In the genomic region with DNA sequence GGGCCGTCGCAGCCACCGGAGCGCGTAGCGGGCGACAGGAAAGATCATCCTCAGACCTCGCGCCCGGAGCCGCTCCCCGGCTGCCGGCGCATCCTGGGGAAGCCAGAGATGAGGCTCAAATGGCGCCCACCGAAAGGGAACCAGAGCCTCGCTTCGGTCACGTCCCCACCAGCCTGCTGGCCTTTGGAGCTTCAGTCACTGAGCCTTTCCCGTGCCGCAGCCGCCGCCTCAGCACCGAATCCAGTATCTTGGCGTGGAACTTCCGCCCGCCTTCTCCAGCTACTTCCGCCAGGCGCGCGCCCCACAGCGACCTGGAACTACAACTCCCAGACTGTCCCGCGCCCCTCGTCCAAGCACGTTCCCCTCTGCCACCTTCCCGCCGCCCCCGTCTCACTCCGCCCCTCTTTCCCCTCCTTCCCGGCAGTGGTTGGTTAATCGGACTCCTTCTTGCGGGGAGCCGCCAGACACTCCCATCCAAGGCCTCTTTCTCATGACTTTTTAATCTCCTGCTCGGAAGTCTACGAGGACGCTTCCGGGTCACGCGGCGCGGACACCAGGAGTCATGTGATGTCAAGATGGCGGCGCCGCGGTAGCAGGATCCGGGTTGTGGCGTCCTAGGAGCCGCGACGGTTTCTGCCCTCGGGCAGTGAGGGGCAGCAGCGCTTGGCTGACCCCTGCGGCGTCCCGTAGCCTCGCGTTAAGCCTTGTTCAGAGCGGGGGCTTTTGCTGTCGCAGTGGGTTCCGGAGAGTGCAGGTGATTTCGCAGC, we compare ENCODE assay signal across 7 cellular contexts. TPM values are rescaled to one million over a fixed set of nuclear protein-coding genes. Genes with fewer than 3 reads are reported as not detected.
DNase-seq lines count a peak whose midpoint lies in the region; ATAC-seq and TF ChIP-seq lines count a peak whose summit lies in the region.

Gene SMCR8 (plus strand): TSS at position 563 of the 767 bp plus-strand sequence. CDS start 497 bp downstream, outside the sequence.
A gene with protein sequence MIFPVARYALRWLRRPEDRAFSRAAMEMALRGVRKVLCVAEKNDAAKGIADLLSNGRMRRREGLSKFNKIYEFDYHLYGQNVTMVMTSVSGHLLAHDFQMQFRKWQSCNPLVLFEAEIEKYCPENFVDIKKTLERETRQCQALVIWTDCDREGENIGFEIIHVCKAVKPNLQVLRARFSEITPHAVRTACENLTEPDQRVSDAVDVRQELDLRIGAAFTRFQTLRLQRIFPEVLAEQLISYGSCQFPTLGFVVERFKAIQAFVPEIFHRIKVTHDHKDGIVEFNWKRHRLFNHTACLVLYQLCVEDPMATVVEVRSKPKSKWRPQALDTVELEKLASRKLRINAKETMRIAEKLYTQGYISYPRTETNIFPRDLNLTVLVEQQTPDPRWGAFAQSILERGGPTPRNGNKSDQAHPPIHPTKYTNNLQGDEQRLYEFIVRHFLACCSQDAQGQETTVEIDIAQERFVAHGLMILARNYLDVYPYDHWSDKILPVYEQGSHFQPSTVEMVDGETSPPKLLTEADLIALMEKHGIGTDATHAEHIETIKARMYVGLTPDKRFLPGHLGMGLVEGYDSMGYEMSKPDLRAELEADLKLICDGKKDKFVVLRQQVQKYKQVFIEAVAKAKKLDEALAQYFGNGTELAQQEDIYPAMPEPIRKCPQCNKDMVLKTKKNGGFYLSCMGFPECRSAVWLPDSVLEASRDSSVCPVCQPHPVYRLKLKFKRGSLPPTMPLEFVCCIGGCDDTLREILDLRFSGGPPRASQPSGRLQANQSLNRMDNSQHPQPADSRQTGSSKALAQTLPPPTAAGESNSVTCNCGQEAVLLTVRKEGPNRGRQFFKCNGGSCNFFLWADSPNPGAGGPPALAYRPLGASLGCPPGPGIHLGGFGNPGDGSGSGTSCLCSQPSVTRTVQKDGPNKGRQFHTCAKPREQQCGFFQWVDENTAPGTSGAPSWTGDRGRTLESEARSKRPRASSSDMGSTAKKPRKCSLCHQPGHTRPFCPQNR (minus strand): TSS at position 264 of the 767 bp plus-strand sequence. CDS start 216 bp downstream, at position 48.

- DNase-seq in NCI-H2081 (lab: John Stamatoyannopoulos, UW) (peak; percentile 82 to 94), T1000 (lab: John Stamatoyannopoulos, UW) (peak; percentile 97), astrocyte of the hippocampus (ENCODE audit: low read depth, low spot score) (peak; percentile 99), hepatocyte (ENCODE audit: low spot score) (peak; percentile 98), renal cortical epithelial cell (ENCODE audit: low read depth) (peak; percentile 97)

- peak within 1 kb of the TSS; percentile 92 for H3K27ac ChIP-seq in hepatocyte

- no peaks in the 10 kb centered on the region for H3K9me2 ChIP-seq in hepatocyte (replicated peaks; ENCODE audit: insufficient read depth)

- under 1% methylated on average over 70 of the region's 72 CpGs for WGBS in hepatocyte (ENCODE audit: low lambda C conversion rate, missing lambda C conversion rate)

- no peaks in the 10 kb centered on the region for H3K9me3 ChIP-seq in hepatocyte (ENCODE audit: low read depth)

- ATAC-seq in GM18508 (IDR thresholded peaks at IDR 0.05; ENCODE audit: insufficient read depth, unreplicated experiment), result peak; percentile 48
- ATAC-seq in HG03025 (IDR thresholded peaks at IDR 0.05; ENCODE audit: low FRiP score, unreplicated experiment), result peak; percentile 75

- peak within 1 kb of the TSS; percentile 93 for H3K4me2 ChIP-seq in hepatocyte

- H4K20me1 ChIP-seq in hepatocyte (ENCODE audit: insufficient read depth, poor library complexity, severe bottlenecking), result peaks cover 8% of the 10 kb centered on the region

- peaks cover 84% of the 10 kb centered on the region for H3K79me2 ChIP-seq in hepatocyte

- H3K4me1 ChIP-seq in hepatocyte (ENCODE audit: insufficient read depth), result peaks cover 56% of the 10 kb centered on the region

- no peaks in the 10 kb centered on the region for H3K36me3 ChIP-seq in hepatocyte (replicated peaks; ENCODE audit: insufficient read depth, low read depth)

- H3K27me3 ChIP-seq in hepatocyte, result no peaks in the 10 kb centered on the region

- no peak for TF ChIP-seq CTCF in hepatocyte (IDR thresholded peaks at IDR 0.05; ENCODE audit: poor library complexity)

- peak within 1 kb of the TSS; percentile 72 for H2AFZ ChIP-seq in hepatocyte

- H3K4me3 ChIP-seq in hepatocyte, result peak within 1 kb of the TSS; percentile 38

RNA-seq across cellular contexts. Expression of gene SMCR8, which starts in this region (rescaled TPM):
- 13.8 and 17.7 TPM in 2 replicates for total RNA-seq in hepatocyte
- polyA plus RNA-seq in hepatocyte, result 3.8 TPM in 2 replicates
- 15.1 and 38.8 TPM in 2 replicates for total RNA-seq in renal cortical epithelial cell

RNA-seq across cellular contexts. Expression of the second gene that starts in this region (rescaled TPM):
- total RNA-seq in hepatocyte (24.3 and 28.2 TPM in 2 replicates), renal cortical epithelial cell (10.4 and 25.7 TPM in 2 replicates)
- polyA plus RNA-seq in hepatocyte, result 15.5 and 22.5 TPM in 2 replicates

Comparison
In these comparisons a context has a peak if more than half of its experiments do, and no peak if none do; other contexts are left out.
1. Peak in every context shown above with its lines: DNase-seq, ATAC-seq, H3K4me3 ChIP-seq and H3K27ac ChIP-seq.